ENCODE assay signal across 18 cellular contexts in the genomic region with DNA sequence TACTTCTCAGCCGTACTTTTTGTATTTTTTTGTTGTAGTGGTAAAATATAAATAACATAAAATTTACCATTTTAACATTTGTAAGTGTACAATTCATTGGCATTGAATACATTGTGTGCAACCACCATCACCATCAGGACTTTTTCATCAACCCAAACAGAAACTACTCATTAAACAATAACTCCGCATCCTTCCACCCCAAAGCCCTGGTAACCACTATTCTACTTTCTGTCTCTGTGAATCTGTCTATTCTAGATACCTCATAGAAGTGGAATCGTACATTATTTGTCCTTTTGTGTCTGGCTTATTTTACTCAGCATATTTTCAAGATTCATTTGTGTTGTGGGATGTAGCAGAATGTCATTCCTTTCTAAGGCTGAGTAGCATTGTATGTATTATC. TPM values are rescaled to one million over a fixed set of nuclear protein-coding genes. Genes with fewer than 3 reads are reported as not detected.
A peak's percentile ranks its signal among the peaks of the same experiment; 100 is the strongest.
DNase-seq lines count a peak whose midpoint lies in the region; ATAC-seq, FAIRE-seq and TF ChIP-seq lines count a peak whose summit lies in the region.
"Had no signal": no experiment of that assay in that cellular context is flagged by ENCODE, and none has a peak within 500 bp of the region (broad histone marks: within the 10 kb centered on the region; RNA-seq: fewer than 3 reads in every experiment).

No MANE protein-coding gene starts in this region.

- H3K27ac ChIP-seq in CD8-positive, alpha-beta T cell (ENCODE audit: low read depth, low read length) = no peak overlapping the region
- H3K27ac ChIP-seq: C4-2B, HL-60 had no signal

- intact Hi-C loops in CD8-positive, alpha-beta T cell (cut with DNase I, micrococcal nuclease) = no loop called here
- intact Hi-C loops in posterior vena cava (cut with DNase I) = no loop called here

- H3K27me3 ChIP-seq in CD8-positive, alpha-beta T cell (ENCODE audit: insufficient read depth, low read length) = no peaks in the 10 kb centered on the region

- FAIRE-seq in GM18507 (lab: Jason Lieb, UNC) = peak; percentile 18
- FAIRE-seq: A204.1, H1, K562 had no signal

- DNase-seq in CD8-positive, alpha-beta T cell = no peak
- DNase-seq in GM18507 (ENCODE audit: extremely low spot score, insufficient read length, low read depth) (no peak), hypothalamus (lab: John Stamatoyannopoulos, UW) (no peak), posterior vena cava (ENCODE audit: low spot score) (no peak), NCI-H524 (lab: John Stamatoyannopoulos, UW) (no peak)
- DNase-seq: ACHN; CD4-positive, alpha-beta T cell; DMS153; DMS79; GDM1; H9; Karpas-422 had no signal

- peaks cover 25% of the 10 kb centered on the region for H3K4me1 Mint-ChIP-seq in CD8-positive, alpha-beta T cell (ENCODE audit: low read depth)

- peaks cover 77% of the 10 kb centered on the region for H3K36me3 Mint-ChIP-seq in CD8-positive, alpha-beta T cell

- no peak for ATAC-seq in CD8-positive, alpha-beta T cell
- peak; percentile 62 for ATAC-seq in HG02981 (IDR thresholded peaks at IDR 0.05; ENCODE audit: unreplicated experiment)
- ATAC-seq: K562 had no signal

- no peak overlapping the region for H3K4me3 Mint-ChIP-seq in CD8-positive, alpha-beta T cell
- H3K4me3 Mint-ChIP-seq: CD4-positive, alpha-beta T cell; H9 had no signal

- peak overlapping the region; percentile 28 for H3K27ac Mint-ChIP-seq in CD8-positive, alpha-beta T cell
- H3K27ac Mint-ChIP-seq: CD4-positive, alpha-beta T cell; H9 had no signal

- peaks cover 11% of the 10 kb centered on the region for H3K4me1 ChIP-seq in CD8-positive, alpha-beta T cell (ENCODE audit: insufficient read depth, low read length)

- no peaks in the 10 kb centered on the region for H3K27me3 Mint-ChIP-seq in CD8-positive, alpha-beta T cell (ENCODE audit: low read depth)
- H3K27me3 Mint-ChIP-seq: CD4-positive, alpha-beta T cell had no signal

- no peaks in the 10 kb centered on the region for H3K9me3 ChIP-seq in CD8-positive, alpha-beta T cell (ENCODE audit: low read length)

- TF ChIP-seq CTCF in CD8-positive, alpha-beta T cell (IDR thresholded peaks at IDR 0.05) = no peak

- POLR2A ChIA-PET in CD8-positive, alpha-beta T cell (lab: Charles Lee) = no interaction called here

- CTCF ChIA-PET in CD8-positive, alpha-beta T cell (lab: Charles Lee) = no interaction called here

- H3K36me3 ChIP-seq in CD8-positive, alpha-beta T cell (ENCODE audit: insufficient read depth, low read length) = peaks cover 18% of the 10 kb centered on the region

- H3K4me3 ChIP-seq in CD8-positive, alpha-beta T cell (ENCODE audit: low read depth, low read length) = no peak overlapping the region
- H3K4me3 ChIP-seq: K562 had no signal

- H3K9me3 Mint-ChIP-seq in CD8-positive, alpha-beta T cell = no peaks in the 10 kb centered on the region
- H3K9me3 Mint-ChIP-seq: CD4-positive, alpha-beta T cell; H9 had no signal

RNA-seq across cellular contexts. Expression of a gene that starts 38.5 kb away (rescaled TPM):
- 10 to 100 TPM; 42.0 to 42.4 TPM for total RNA-seq in CD8-positive, alpha-beta T cell
- 10 to 100 TPM; 13.8 to 14.2 TPM for total RNA-seq in posterior vena cava
